In genomic region chr1:117671781-117672501, GRCh38 we compare ENCODE assay signal across 10 cellular contexts.
DNase-seq lines count a peak whose midpoint lies in the region; ATAC-seq and TF ChIP-seq lines count a peak whose summit lies in the region.
"Had no signal": no experiment of that assay in that cellular context is flagged by ENCODE, and none has a peak within 500 bp of the region (broad histone marks: within the 10 kb centered on the region; RNA-seq: fewer than 3 reads in every experiment).

No MANE protein-coding gene starts in this region.

- H3K4me3 ChIP-seq in H7 (ENCODE audit: insufficient read depth, low read depth, low read length): no peak overlapping the region
- H3K4me3 ChIP-seq in SJSA1: no peak overlapping the region
- no peak overlapping the region for H3K4me3 ChIP-seq in heart right ventricle

- intact Hi-C loops in heart right ventricle (cut with DNase I): loop anchor here in 6 of 10 donors (1.0 to 5.0 kb wide), 5 partner anchors 60 to 140 kb away; no protein-coding TSS in a partner anchor

- no peaks in the 10 kb centered on the region for H3K9me3 ChIP-seq in SJSA1 (replicated peaks)
- no peaks in the 10 kb centered on the region for H3K9me3 ChIP-seq in heart right ventricle

- H3K4me1 ChIP-seq in SJSA1 (replicated peaks): peaks cover 36% of the 10 kb centered on the region
- H3K4me1 ChIP-seq in heart right ventricle: peaks cover 7 to 64% (median 35%) of the 10 kb centered on the region in 9 donors

- peak; percentile 69 for DNase-seq in H7
- peak; percentile 19 to 49 for DNase-seq in SJSA1 (ENCODE audit: low read depth in 1 of 2, low spot score in 2 of 2)
- peak; percentile 59 to 64 for DNase-seq in heart right ventricle
- DNase-seq in retina: peak; percentile 34
- DNase-seq in effector CD4-positive, alpha-beta T cell: no peak
- no peak for DNase-seq in T-helper 2 cell
- DNase-seq in mesenteric fat pad (ENCODE audit: low spot score): no peak
- DNase-seq: activated naive CD8-positive, alpha-beta T cell treated with anti-CD3 and anti-CD28 coated beads for 36 hours; naive thymus-derived CD4-positive, alpha-beta T cell had no signal

- TF ChIP-seq CTCF in heart right ventricle (IDR thresholded peaks at IDR 0.05): peak in 7 of 9 donors; percentile 10 to 61 (median 47)

- H3K27ac ChIP-seq in SJSA1 (no peak overlapping the region), heart right ventricle (peak overlapping the region; percentile 9 to 77 (median 60))

- ATAC-seq in heart right ventricle (peak; percentile 36 to 85 (median 82)), HG02938 (IDR thresholded peaks at IDR 0.05; ENCODE audit: unreplicated experiment) (no peak)
- ATAC-seq: naive thymus-derived CD4-positive, alpha-beta T cell had no signal

- H3K27me3 ChIP-seq in H7 (ENCODE audit: control insufficient read depth, insufficient read depth, low read length) (no peaks in the 10 kb centered on the region; the same call in 1 of the 2 replicates), SJSA1 (replicated peaks) (no peaks in the 10 kb centered on the region), heart right ventricle (no peaks in the 10 kb centered on the region)

- 35 to 44% methylated on average over 6 of the region's 6 CpGs for WGBS in heart right ventricle, 2 donors

- H3K36me3 ChIP-seq in H7 (replicated peaks; ENCODE audit: control insufficient read depth, insufficient read depth, low read length) (no peaks in the 10 kb centered on the region), SJSA1 (no peaks in the 10 kb centered on the region), heart right ventricle (no peaks in the 10 kb centered on the region)

Comparison
In these comparisons a context has a peak if more than half of its experiments do, and no peak if none do; other contexts are left out.
1. DNase-seq: peak in H7 (single experiment), SJSA1 (2 of 2), heart right ventricle (2 of 2) and retina (single experiment); none in effector CD4-positive, alpha-beta T cell (single experiment), T-helper 2 cell (0 of 5) and mesenteric fat pad (single experiment).